2 cellular contexts compared by ENCODE assay signal in genomic region chr9:109765278-109765677, GRCh38.
TF ChIP-seq lines count a peak whose summit lies in the region.

No MANE protein-coding gene starts in this region.

TF ChIP-seq in HepG2, 621 proteins besides CTCF, POLR2A, EP300 and RAD21:
- peak; percentile 87 for TF ChIP-seq CREB1 (IDR thresholded peaks at IDR 0.05)
- no peak for TF ChIP-seq CREB1 (CRISPR knock-in tag; IDR thresholded peaks at IDR 0.05)
- no peak for TF ChIP-seq ZNF280B (CRISPR knock-in tag; IDR thresholded peaks at IDR 0.05; ENCODE audit: borderline replicate concordance)

TF ChIP-seq in H1, 55 proteins besides CTCF, POLR2A, EP300 and RAD21:
- TF ChIP-seq ATF3 (IDR thresholded peaks at IDR 0.05; ENCODE audit: insufficient read depth, low read depth, low read length) (no peak), MAFK (IDR thresholded peaks at IDR 0.05; ENCODE audit: low read depth, low read length) (no peak), POU5F1 (IDR thresholded peaks at IDR 0.05; ENCODE audit: low read depth, low read length) (no peak), JUN (IDR thresholded peaks at IDR 0.05; ENCODE audit: low read depth, low read length) (no peak), RXRA (IDR thresholded peaks at IDR 0.05; ENCODE audit: insufficient read depth, low read depth, low read length) (no peak), POLR2AphosphoS5 (IDR thresholded peaks at IDR 0.05; ENCODE audit: low read depth, low read length) (no peak), SIN3A (conservative IDR thresholded peaks at IDR 0.05 in 1 of 2, IDR thresholded peaks at IDR 0.05 in 1 of 2; ENCODE audit: low read depth in 1 of 2, low read length in 2 of 2) (no peak), USF2 (IDR thresholded peaks at IDR 0.05; ENCODE audit: low read length) (no peak), CHD7 (IDR thresholded peaks at IDR 0.05; ENCODE audit: insufficient replicate concordance, low read length) (no peak), SP1 (IDR thresholded peaks at IDR 0.05; ENCODE audit: low read depth, low read length) (no peak), ATF2 (IDR thresholded peaks at IDR 0.05; ENCODE audit: low read length) (no peak), RNF2 (IDR thresholded peaks at IDR 0.05; ENCODE audit: borderline replicate concordance, low read depth, low read length, missing control alignments, poor library complexity, severe bottlenecking) (no peak), CHD2 (IDR thresholded peaks at IDR 0.05; ENCODE audit: low read length) (no peak), KDM4A (IDR thresholded peaks at IDR 0.05; ENCODE audit: low read depth, low read length, severe bottlenecking) (no peak)
TF ChIP-seq in H1: peak in this region for 0.
